Comparison of ENCODE assay signal across 2 cellular contexts in genomic region chr17:1367351-1367745, GRCh38.
TF ChIP-seq lines count a peak whose summit lies in the region.

No MANE protein-coding gene starts in this region.

TF ChIP-seq in IMR-90, 13 proteins besides CTCF, POLR2A, EP300 and RAD21:
- TF ChIP-seq CEBPB (IDR thresholded peaks at IDR 0.05; ENCODE audit: low read depth, low read length): no peak
- TF ChIP-seq SMC3 (IDR thresholded peaks at IDR 0.05; ENCODE audit: low read depth, low read length): no peak
- TF ChIP-seq MAFK (IDR thresholded peaks at IDR 0.05; ENCODE audit: low read depth, low read length): no peak
- TF ChIP-seq ELK1 (IDR thresholded peaks at IDR 0.05; ENCODE audit: borderline replicate concordance, low read depth, low read length): no peak
- TF ChIP-seq BHLHE40 (IDR thresholded peaks at IDR 0.05; ENCODE audit: low read depth, low read length): no peak
- TF ChIP-seq USF2 (IDR thresholded peaks at IDR 0.05; ENCODE audit: low read depth, low read length): no peak
- TF ChIP-seq NFE2L2 (IDR thresholded peaks at IDR 0.05; ENCODE audit: low read depth, low read length): no peak
- TF ChIP-seq RCOR1 (IDR thresholded peaks at IDR 0.05; ENCODE audit: insufficient replicate concordance, low read length): no peak
- no peak for TF ChIP-seq FOS (IDR thresholded peaks at IDR 0.05; ENCODE audit: low read depth, low read length)
- no peak for TF ChIP-seq CHD1 (IDR thresholded peaks at IDR 0.05; ENCODE audit: low read depth, low read length)
- TF ChIP-seq MXI1 (IDR thresholded peaks at IDR 0.05; ENCODE audit: borderline replicate concordance, low read depth, low read length): no peak
- TF ChIP-seq RFX5 (IDR thresholded peaks at IDR 0.05; ENCODE audit: low read depth, low read length): no peak
- TF ChIP-seq MAZ (IDR thresholded peaks at IDR 0.05; ENCODE audit: borderline replicate concordance, low read depth, low read length): no peak

TF ChIP-seq in HepG2, 621 proteins besides CTCF, POLR2A, EP300 and RAD21:
- TF ChIP-seq ATM (IDR thresholded peaks at IDR 0.05; ENCODE audit: borderline replicate concordance): no peak
- TF ChIP-seq JUN (CRISPR knock-in tag; IDR thresholded peaks at IDR 0.05): no peak
- no peak for TF ChIP-seq NCOA5 (CRISPR knock-in tag; IDR thresholded peaks at IDR 0.05)
- no peak for TF ChIP-seq RXRA (CRISPR knock-in tag; IDR thresholded peaks at IDR 0.05)
- TF ChIP-seq FOXP1 (IDR thresholded peaks at IDR 0.05): no peak
- TF ChIP-seq FOXP1 (CRISPR knock-in tag; IDR thresholded peaks at IDR 0.05): no peak
- TF ChIP-seq ZSCAN21 (CRISPR knock-in tag; IDR thresholded peaks at IDR 0.05; ENCODE audit: borderline replicate concordance): no peak
- TF ChIP-seq REPIN1 (CRISPR knock-in tag; IDR thresholded peaks at IDR 0.05; ENCODE audit: borderline replicate concordance, low read depth): no peak
- no peak for TF ChIP-seq ZNF101 (CRISPR knock-in tag; IDR thresholded peaks at IDR 0.05; ENCODE audit: borderline replicate concordance, low read depth)
- no peak for TF ChIP-seq ZNF329 (CRISPR knock-in tag; IDR thresholded peaks at IDR 0.05; ENCODE audit: low read depth)
- no peak for TF ChIP-seq ZNF224 (CRISPR knock-in tag; IDR thresholded peaks at IDR 0.05)
- TF ChIP-seq CENPX (CRISPR knock-in tag; IDR thresholded peaks at IDR 0.05): no peak
- TF ChIP-seq ZNF605 (CRISPR knock-in tag; IDR thresholded peaks at IDR 0.05): no peak
- TF ChIP-seq PRMT3 (CRISPR knock-in tag; IDR thresholded peaks at IDR 0.05; ENCODE audit: borderline replicate concordance, low read depth): no peak
- no peak for TF ChIP-seq RXRB (CRISPR knock-in tag; IDR thresholded peaks at IDR 0.05; ENCODE audit: borderline replicate concordance)
- no peak for TF ChIP-seq ZNF253 (CRISPR knock-in tag; IDR thresholded peaks at IDR 0.05; ENCODE audit: borderline replicate concordance)
- TF ChIP-seq BRF2 (CRISPR knock-in tag; IDR thresholded peaks at IDR 0.05): no peak
